In genomic region chr20:57162253-57162652, GRCh38 we compare ENCODE assay signal across 25 cellular contexts.
"Had no signal": no experiment of that assay in that cellular context is flagged by ENCODE, and none has a peak within 500 bp of the region (broad histone marks: within the 10 kb centered on the region; RNA-seq: fewer than 3 reads in every experiment).

No MANE protein-coding gene starts in this region.

- H3K4me1 ChIP-seq: parathyroid adenoma, psoas muscle, testis had no signal

- H3K4me2 ChIP-seq: hepatocyte had no signal

- H3K27ac ChIP-seq: brain microvascular endothelial cell, esophagus muscularis mucosa, hepatocyte, parathyroid adenoma, psoas muscle, testis, WERI-Rb-1 had no signal

- H3K4me3 ChIP-seq: esophagus muscularis mucosa, hepatocyte, psoas muscle, testis had no signal

- ATAC-seq: activated CD8-positive, alpha-beta T cell treated with anti-CD3 and anti-CD28 coated beads for 36 hours; activated T-cell treated with anti-CD3 and anti-CD28 coated beads, Interleukin-2, amount 50 U/mL, for 4 hours; activated T-helper 17 cell treated with anti-CD3 and anti-CD28 coated beads, Interleukin-2, amount 50 U/mL, for 72 hours; psoas muscle; stimulated activated naive CD8-positive, alpha-beta T cell treated with anti-CD3 and anti-CD28 coated beads, Interleukin-15, Interleukin-2, amounts not matched to agents 100 U/mL and 50 U/mL, for 24 hours had no signal

- H3K9me3 ChIP-seq: esophagus muscularis mucosa, psoas muscle, testis had no signal

- H2AFZ ChIP-seq: hepatocyte, parathyroid adenoma had no signal

- DNase-seq: activated CD4-positive, alpha-beta T cell treated with anti-CD3 and anti-CD28 coated beads for 1 hour; activated CD4-positive, alpha-beta T cell treated with anti-CD3 and anti-CD28 coated beads, Interleukin-2, amount 50 U/mL, for 1 hour; activated CD8-positive, alpha-beta T cell treated with anti-CD3 and anti-CD28 coated beads for 36 hours; activated gamma-delta T cell treated with Interleukin-2 at 50 U/mL for 16 hours; activated naive CD4-positive, alpha-beta T cell treated with anti-CD3 and anti-CD28 coated beads, Interleukin-2, amount 50 U/mL, for 16 hours; activated T-cell treated with anti-CD3 and anti-CD28 coated beads, Interleukin-2, amount 50 U/mL, for 4 hours; amniotic stem cell; brain microvascular endothelial cell; central memory CD4-positive, alpha-beta T cell; foreskin melanocyte; naive B cell; occipital lobe; psoas muscle; stimulated activated CD4-positive, alpha-beta T cell treated with anti-CD3 and anti-CD28 coated beads, Interleukin-12 subunit alpha, Interleukin-12 subunit beta, amount 100 ng/mL, for 4 hours; stimulated activated CD4-positive, alpha-beta T cell treated with anti-CD3 and anti-CD28 coated beads, Interleukin-4, amount 100 ng/mL, for 1 hour; stimulated activated naive CD8-positive, alpha-beta T cell treated with anti-CD3 and anti-CD28 coated beads, Interleukin-15, Interleukin-2, amounts not matched to agents 100 U/mL and 50 U/mL, for 24 hours; SW 1271; T1000; testis; trophoblast cell; WERI-Rb-1 had no signal

- H3K79me2 ChIP-seq: hepatocyte, parathyroid adenoma had no signal

- H3K27me3 ChIP-seq: brain microvascular endothelial cell, hepatocyte, testis had no signal

- H3K9ac ChIP-seq: parathyroid adenoma had no signal

- H3K36me3 ChIP-seq: brain microvascular endothelial cell, esophagus muscularis mucosa, WERI-Rb-1 had no signal
